Comparison of ENCODE assay signal across 3 cellular contexts in the genomic region with DNA sequence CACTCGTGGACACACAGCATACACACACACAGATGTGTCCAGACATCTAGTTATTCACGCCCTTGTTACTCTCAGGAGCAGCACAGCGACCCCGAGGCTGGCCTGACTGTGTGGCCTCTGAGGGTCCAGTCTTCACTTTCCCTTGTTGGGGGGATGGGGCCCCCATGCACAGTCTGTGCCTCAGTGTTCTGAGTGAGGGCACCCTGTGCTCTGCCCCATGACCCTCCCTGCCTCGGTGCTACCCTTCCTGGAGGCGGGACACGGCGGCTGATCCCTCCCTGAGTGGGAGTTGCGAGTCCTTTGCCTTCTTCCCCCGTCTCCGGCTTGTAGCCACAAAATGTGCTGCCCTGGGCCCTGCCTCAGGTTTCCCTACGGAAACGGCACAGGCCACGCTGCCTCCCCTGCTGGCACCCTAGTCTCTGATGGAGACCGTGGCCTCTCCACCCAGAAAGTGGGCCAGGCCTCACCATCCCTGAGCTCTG.
TF ChIP-seq lines count a peak whose summit lies in the region.

No MANE protein-coding gene starts in this region.

TF ChIP-seq in A549, 52 proteins besides CTCF, POLR2A, EP300 and RAD21:
- no peak; the same call in 1 of the 2 replicates for TF ChIP-seq MYC (IDR thresholded peaks at IDR 0.05; ENCODE audit: borderline replicate concordance, low read length)
- 0 out of 5 replicates have a peak, but pooled peaks have one; percentile 2 to 15 for TF ChIP-seq JUN (IDR thresholded peaks at IDR 0.05)
TF ChIP-seq in A549: peak in this region for 1.

TF ChIP-seq in IMR-90, 13 proteins besides CTCF, POLR2A, EP300 and RAD21:
- TF ChIP-seq NFE2L2 (IDR thresholded peaks at IDR 0.05; ENCODE audit: low read depth, low read length) (no peak), USF2 (IDR thresholded peaks at IDR 0.05; ENCODE audit: low read depth, low read length) (no peak), MAZ (IDR thresholded peaks at IDR 0.05; ENCODE audit: borderline replicate concordance, low read depth, low read length) (no peak), FOS (IDR thresholded peaks at IDR 0.05; ENCODE audit: low read depth, low read length) (no peak), BHLHE40 (IDR thresholded peaks at IDR 0.05; ENCODE audit: low read depth, low read length) (no peak), SMC3 (IDR thresholded peaks at IDR 0.05; ENCODE audit: low read depth, low read length) (no peak), RFX5 (IDR thresholded peaks at IDR 0.05; ENCODE audit: low read depth, low read length) (no peak), RCOR1 (IDR thresholded peaks at IDR 0.05; ENCODE audit: insufficient replicate concordance, low read length) (no peak), CEBPB (IDR thresholded peaks at IDR 0.05; ENCODE audit: low read depth, low read length) (no peak), MAFK (IDR thresholded peaks at IDR 0.05; ENCODE audit: low read depth, low read length) (no peak), MXI1 (IDR thresholded peaks at IDR 0.05; ENCODE audit: borderline replicate concordance, low read depth, low read length) (no peak), CHD1 (IDR thresholded peaks at IDR 0.05; ENCODE audit: low read depth, low read length) (no peak)
- TF ChIP-seq, protein P1, sequence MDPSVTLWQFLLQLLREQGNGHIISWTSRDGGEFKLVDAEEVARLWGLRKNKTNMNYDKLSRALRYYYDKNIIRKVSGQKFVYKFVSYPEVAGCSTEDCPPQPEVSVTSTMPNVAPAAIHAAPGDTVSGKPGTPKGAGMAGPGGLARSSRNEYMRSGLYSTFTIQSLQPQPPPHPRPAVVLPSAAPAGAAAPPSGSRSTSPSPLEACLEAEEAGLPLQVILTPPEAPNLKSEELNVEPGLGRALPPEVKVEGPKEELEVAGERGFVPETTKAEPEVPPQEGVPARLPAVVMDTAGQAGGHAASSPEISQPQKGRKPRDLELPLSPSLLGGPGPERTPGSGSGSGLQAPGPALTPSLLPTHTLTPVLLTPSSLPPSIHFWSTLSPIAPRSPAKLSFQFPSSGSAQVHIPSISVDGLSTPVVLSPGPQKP (IDR thresholded peaks at IDR 0.05; ENCODE audit: borderline replicate concordance, low read depth, low read length) = no peak

TF ChIP-seq in endothelial cell of umbilical vein, 7 proteins besides CTCF, POLR2A, EP300 and RAD21:
- no peak for TF ChIP-seq FOS (IDR thresholded peaks at IDR 0.05; ENCODE audit: borderline replicate concordance, insufficient read depth, low read length)
- no peak for TF ChIP-seq JUN (IDR thresholded peaks at IDR 0.05; ENCODE audit: borderline replicate concordance, insufficient read depth, insufficient read length, low read depth)
- TF ChIP-seq MAX (IDR thresholded peaks at IDR 0.05; ENCODE audit: insufficient read depth, insufficient read length) = no peak
- TF ChIP-seq EZH2 (IDR thresholded peaks at IDR 0.05; ENCODE audit: borderline replicate concordance, low read depth, low read length, severe bottlenecking) = no peak
- no peak for TF ChIP-seq MYC (IDR thresholded peaks at IDR 0.05; ENCODE audit: low read depth, low read length)
- no peak for TF ChIP-seq POLR2AphosphoS5 (IDR thresholded peaks at IDR 0.05; ENCODE audit: insufficient read depth, low read depth, low read length)
- TF ChIP-seq GATA2 (IDR thresholded peaks at IDR 0.05; ENCODE audit: insufficient read depth, insufficient read length, low read depth, low read length) = no peak
